Comparison of ENCODE assay signal across 22 cellular contexts in the genomic region with DNA sequence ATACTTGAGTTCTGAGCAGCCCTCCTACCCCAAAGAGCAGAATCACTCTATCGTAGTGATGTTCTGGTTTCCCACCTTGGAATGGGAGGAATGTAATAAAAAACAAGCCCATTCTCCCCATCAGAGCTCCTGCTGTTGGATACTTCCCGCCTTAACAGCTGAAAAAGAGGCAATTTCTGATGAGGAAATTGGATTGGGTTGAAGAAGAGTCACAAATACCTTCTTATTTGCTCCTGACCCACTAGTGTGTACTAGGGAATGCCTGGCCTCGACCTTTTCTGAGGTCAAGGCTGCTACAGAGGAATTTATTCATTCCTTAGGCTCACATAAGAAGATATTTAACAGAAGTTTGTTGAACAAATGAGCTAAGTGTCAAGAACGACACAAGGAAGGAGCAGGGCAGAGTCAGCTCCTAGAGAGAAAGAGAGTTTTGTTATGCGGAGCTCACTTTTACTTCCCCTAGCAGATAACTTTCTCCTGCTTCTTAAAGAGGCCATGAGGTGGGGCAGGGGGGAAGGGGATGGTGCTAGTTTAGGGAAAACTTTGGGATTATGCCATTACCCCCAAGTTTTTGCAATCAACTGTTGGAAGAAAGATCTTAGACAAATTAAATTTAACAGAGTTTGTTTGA.
"Had no signal": no experiment of that assay in that cellular context is flagged by ENCODE, and none has a peak within 500 bp of the region (broad histone marks: within the 10 kb centered on the region; RNA-seq: fewer than 3 reads in every experiment).

No MANE protein-coding gene starts in this region.

- H3K27me3 ChIP-seq: vagina had no signal

- H3K4me1 ChIP-seq: vagina had no signal

- H3K4me3 ChIP-seq: thoracic aorta, vagina had no signal

- H3K36me3 Mint-ChIP-seq: activated CD8-positive, alpha-beta memory T cell treated with anti-CD3 and anti-CD28 coated beads, Interleukin-2, amount 10 ng/mL, durations not matched to agents 7 days and 5 days; activated naive CD4-positive, alpha-beta T cell treated with anti-CD3 and anti-CD28 coated beads, Interleukin-2, amount 50 U/mL, for 72 hours; brain; memory B cell; naive B cell; type B pancreatic cell had no signal

- H3K9me3 ChIP-seq: thoracic aorta, vagina had no signal

- DNase-seq: activated CD4-positive, alpha-beta T cell treated with anti-CD3 and anti-CD28 coated beads, Interleukin-2, amount 10 ng/mL, durations not matched to agents 7 days and 5 days; activated CD4-positive, CD25-positive, alpha-beta regulatory T cell treated with anti-CD3 and anti-CD28 coated beads, Interleukin-2, amount 50 U/mL, for 72 hours; activated CD8-positive, alpha-beta memory T cell treated with anti-CD3 and anti-CD28 coated beads, Interleukin-2, amount 10 ng/mL, durations not matched to agents 7 days and 5 days; activated CD8-positive, alpha-beta T cell treated with anti-CD3 and anti-CD28 coated beads for 36 hours; activated T-cell treated with anti-CD3 and anti-CD28 coated beads for 4 hours; aorta; dermis blood vessel endothelial cell; effector CD8-positive, alpha-beta T cell; foreskin melanocyte; left cardiac atrium; naive B cell; stimulated activated CD4-positive, alpha-beta T cell treated with anti-CD3 and anti-CD28 coated beads, Interleukin-2, amount 100 ng/mL, for 48 hours; stimulated activated naive CD4-positive, alpha-beta T cell treated with Interleukin-2 at 50 U/mL for 16 hours had no signal

- H3K9me3 Mint-ChIP-seq: activated CD8-positive, alpha-beta T cell treated with anti-CD3 and anti-CD28 coated beads for 36 hours; memory B cell; naive B cell; type B pancreatic cell had no signal

- H3K27ac ChIP-seq: thoracic aorta, vagina, VCaP had no signal

- H3K4me3 Mint-ChIP-seq: activated CD4-positive, alpha-beta T cell treated with anti-CD3 and anti-CD28 coated beads, Interleukin-2, amount 10 ng/mL, durations not matched to agents 7 days and 5 days; activated CD8-positive, alpha-beta memory T cell treated with anti-CD3 and anti-CD28 coated beads, Interleukin-2, amount 10 ng/mL, durations not matched to agents 7 days and 5 days; activated CD8-positive, alpha-beta T cell treated with anti-CD3 and anti-CD28 coated beads for 36 hours; brain; memory B cell; naive B cell; T-helper 2 cell treated with Interferon-gamma antibody and Interleukin-4, amounts not matched to agents 5 μg/mL and 100 μg/mL, for 36 hours; type B pancreatic cell had no signal

- H3K27me3 Mint-ChIP-seq: activated CD8-positive, alpha-beta memory T cell treated with anti-CD3 and anti-CD28 coated beads, Interleukin-2, amount 10 ng/mL, durations not matched to agents 7 days and 5 days; type B pancreatic cell had no signal

- ATAC-seq: activated CD8-positive, alpha-beta memory T cell treated with anti-CD3 and anti-CD28 coated beads, Interleukin-2, amount 10 ng/mL, durations not matched to agents 7 days and 5 days; activated CD8-positive, alpha-beta T cell treated with anti-CD3 and anti-CD28 coated beads for 36 hours; activated naive CD4-positive, alpha-beta T cell treated with anti-CD3 and anti-CD28 coated beads, Interleukin-2, amount 50 U/mL, for 72 hours; left cardiac atrium had no signal

- H3K36me3 ChIP-seq: thoracic aorta, vagina had no signal

- H3K27ac Mint-ChIP-seq: activated CD4-positive, alpha-beta T cell treated with anti-CD3 and anti-CD28 coated beads, Interleukin-2, amount 10 ng/mL, durations not matched to agents 7 days and 5 days; activated CD8-positive, alpha-beta memory T cell treated with anti-CD3 and anti-CD28 coated beads, Interleukin-2, amount 10 ng/mL, durations not matched to agents 7 days and 5 days; activated CD8-positive, alpha-beta T cell treated with anti-CD3 and anti-CD28 coated beads for 36 hours; activated naive CD4-positive, alpha-beta T cell treated with anti-CD3 and anti-CD28 coated beads, Interleukin-2, amount 50 U/mL, for 72 hours; brain; memory B cell; naive B cell; progenitor cell of endocrine pancreas; T-helper 2 cell treated with Interferon-gamma antibody and Interleukin-4, amounts not matched to agents 5 μg/mL and 100 μg/mL, for 36 hours; type B pancreatic cell had no signal
